In genomic region chr4:182537031-182537617, GRCh38 we compare ENCODE assay signal across 13 cellular contexts.
A peak's percentile ranks its signal among the peaks of the same experiment; 100 is the strongest.
DNase-seq lines count a peak whose midpoint lies in the region; ATAC-seq and TF ChIP-seq lines count a peak whose summit lies in the region.
"Had no signal": no experiment of that assay in that cellular context is flagged by ENCODE, and none has a peak within 500 bp of the region (broad histone marks: within the 10 kb centered on the region; RNA-seq: fewer than 3 reads in every experiment).

No MANE protein-coding gene starts in this region.

- H3K9me3 ChIP-seq in IMR-90 (ENCODE audit: control insufficient read depth, insufficient read depth, low read length) (no peaks in the 10 kb centered on the region), neural cell (ENCODE audit: low read length) (no peaks in the 10 kb centered on the region), Karpas-422 (ENCODE audit: low read length) (no peaks in the 10 kb centered on the region)
- H3K9me3 ChIP-seq: A549 had no signal

- POLR2A ChIA-PET in IMR-90 (lab: Charles Lee; ENCODE audit: unreplicated experiment) = no interaction called here

- no peaks in the 10 kb centered on the region for H3K4me1 ChIP-seq in IMR-90 (ENCODE audit: control insufficient read depth, insufficient read depth, low read length)
- no peaks in the 10 kb centered on the region for H3K4me1 ChIP-seq in Karpas-422 (ENCODE audit: low read length)
- H3K4me1 ChIP-seq: A549 had no signal

- H3K4me3 Mint-ChIP-seq in activated T-cell treated with anti-CD3 and anti-CD28 coated beads, Interleukin-2, amount 50 U/mL, for 24 hours = no peak overlapping the region

- H3K9me2 ChIP-seq in neural cell (ENCODE audit: insufficient read depth, low read length) (no peaks in the 10 kb centered on the region), Karpas-422 (replicated peaks; ENCODE audit: insufficient read depth, low read length) (no peaks in the 10 kb centered on the region)

- WGBS in IMR-90 (ENCODE audit: extremely low coverage in 2 of 2, insufficient read length in 1 of 2), 2 experiments = 29% methylated on average over 5 of the region's 6 CpGs; no CpG with 5 or more reads in 1 of the 2 experiments

- H3K14ac ChIP-seq in IMR-90 (replicated peaks; ENCODE audit: low read depth, low read length) = no peak overlapping the region

- no peak overlapping the region for H2BK120ac ChIP-seq in IMR-90 (ENCODE audit: low read depth, low read length)

- H4K20me1 ChIP-seq in IMR-90 (ENCODE audit: insufficient read depth, low read length) (no peaks in the 10 kb centered on the region), neural cell (ENCODE audit: insufficient read depth) (no peaks in the 10 kb centered on the region), Karpas-422 (ENCODE audit: insufficient read depth, low read depth, low read length) (no peaks in the 10 kb centered on the region)

- peak; percentile 52 for DNase-seq in DMS79 treated with DMSO at 0.1 percent for 48 hours (lab: John Stamatoyannopoulos, UW)
- DNase-seq in IMR-90 = no peak
- DNase-seq in epithelial cell of proximal tubule (ENCODE audit: low read depth) = no peak
- DNase-seq in SHP77 treated with DMSO at 0.1 percent for 48 hours (lab: John Stamatoyannopoulos, UW) = no peak
- no peak for DNase-seq in T-helper 2 cell
- no peak for DNase-seq in Karpas-422
- DNase-seq in activated T-cell treated with anti-CD3 and anti-CD28 coated beads, Interleukin-2, amount 50 U/mL, for 24 hours = no peak
- DNase-seq: Kasumi-1, NCI-H187, SHP77 had no signal

- dilution Hi-C loops in IMR-90 (cut with HindIII; ENCODE audit: low sequenced_read_pairs, unreplicated experiment) = no loop called here

- H3K79me2 ChIP-seq in neural cell (replicated peaks; ENCODE audit: insufficient read depth, low read length) = peaks cover 13% of the 10 kb centered on the region
- H3K79me2 ChIP-seq in Karpas-422 (ENCODE audit: low read length) = no peaks in the 10 kb centered on the region

- no peak for TF ChIP-seq EP300 in neural cell (conservative IDR thresholded peaks at IDR 0.05; ENCODE audit: poor library complexity, severe bottlenecking)

- H3K27ac Mint-ChIP-seq in activated T-cell treated with anti-CD3 and anti-CD28 coated beads, Interleukin-2, amount 50 U/mL, for 24 hours = no peak overlapping the region

- H3K27ac ChIP-seq in IMR-90 (ENCODE audit: insufficient read depth, low read length) (no peak overlapping the region), neural cell (ENCODE audit: low read length) (no peak overlapping the region), Karpas-422 (ENCODE audit: low read length) (no peak overlapping the region)
- H3K27ac ChIP-seq: A549 had no signal

- no peak overlapping the region for H2BK5ac ChIP-seq in IMR-90 (ENCODE audit: low read depth, low read length, poor library complexity, severe bottlenecking)

- in situ Hi-C loops in IMR-90 (cut with MboI; ENCODE audit: low sequenced_read_pairs) = no loop called here

- H3K9me3 Mint-ChIP-seq in activated T-cell treated with anti-CD3 and anti-CD28 coated beads, Interleukin-2, amount 50 U/mL, for 24 hours = no peaks in the 10 kb centered on the region

- H3K4me3 ChIP-seq in IMR-90 (ENCODE audit: insufficient read depth, low read depth, low read length) (no peak overlapping the region), epithelial cell of proximal tubule (ENCODE audit: low read depth, low read length) (peak overlapping the region; percentile 23), neural cell (ENCODE audit: low read length) (peak overlapping the region; percentile 19), Karpas-422 (ENCODE audit: low read length) (no peak overlapping the region)
- H3K4me3 ChIP-seq: A549 had no signal

- no peak overlapping the region for H2AFZ ChIP-seq in IMR-90 (replicated peaks; ENCODE audit: low read length, poor library complexity)
- no peak overlapping the region for H2AFZ ChIP-seq in neural cell (ENCODE audit: low read depth, low read length)
- no peak overlapping the region for H2AFZ ChIP-seq in Karpas-422 (ENCODE audit: low read length)

- H3K56ac ChIP-seq in IMR-90 (ENCODE audit: extremely low read depth, insufficient read depth, low read length) = no peak overlapping the region

- no peak overlapping the region for H2BK15ac ChIP-seq in IMR-90 (ENCODE audit: low read depth, low read length)

- no TSS peak for BruUV-seq in IMR-90 (replicated peaks; lab: Mats Ljungman, UMichigan)

- H3K9me1 ChIP-seq in IMR-90 (ENCODE audit: insufficient read depth, low read length) = 0 out of 2 replicates have a peak, but pooled peaks cover 3% of the 10 kb centered on the region

- H3K4ac ChIP-seq in IMR-90 (ENCODE audit: low read depth, low read length) = no peak overlapping the region

- TF ChIP-seq CTCF in IMR-90 (conservative IDR thresholded peaks at IDR 0.05; ENCODE audit: low read depth, low read length) (no peak), epithelial cell of proximal tubule (conservative IDR thresholded peaks at IDR 0.05; ENCODE audit: low read depth, low read length) (no peak), neural cell (IDR thresholded peaks at IDR 0.05; ENCODE audit: poor library complexity, severe bottlenecking) (no peak)

- no peaks in the 10 kb centered on the region for H3K4me1 Mint-ChIP-seq in activated T-cell treated with anti-CD3 and anti-CD28 coated beads, Interleukin-2, amount 50 U/mL, for 24 hours (ENCODE audit: low read depth)

- no peak overlapping the region for H3K18ac ChIP-seq in IMR-90 (ENCODE audit: low read depth, low read length)

- CTCF ChIA-PET in IMR-90 (lab: Yijun Ruan, JAX) = no interaction called here

- H2BK20ac ChIP-seq in IMR-90 (ENCODE audit: low read depth, low read length) = no peak overlapping the region

- no peak overlapping the region for H3K23ac ChIP-seq in IMR-90 (ENCODE audit: low read depth, low read length)

- no peaks in the 10 kb centered on the region for H3K27me3 ChIP-seq in IMR-90 (ENCODE audit: control insufficient read depth, insufficient read depth, low read length)
- no peaks in the 10 kb centered on the region for H3K27me3 ChIP-seq in neural cell (ENCODE audit: insufficient read depth, low read depth, low read length)
- H3K27me3 ChIP-seq in Karpas-422 (ENCODE audit: low read length) = no peaks in the 10 kb centered on the region

- H4K5ac ChIP-seq in IMR-90 (ENCODE audit: low read depth, low read length) = no peak overlapping the region

- H2AK5ac ChIP-seq in IMR-90 (ENCODE audit: low read depth, low read length) = no peak overlapping the region

- H3K9ac ChIP-seq in IMR-90 (ENCODE audit: low read depth, low read length) = no peak overlapping the region
- H3K9ac ChIP-seq in neural cell (ENCODE audit: low read length) = no peak overlapping the region
- H3K9ac ChIP-seq in Karpas-422 (ENCODE audit: low read length) = no peak overlapping the region

- TF ChIP-seq POLR2A in IMR-90 (IDR thresholded peaks at IDR 0.05; ENCODE audit: low read depth, low read length) = no peak

- H4K91ac ChIP-seq in IMR-90 (ENCODE audit: insufficient read depth, low read depth, low read length) = no peak overlapping the region

- TF ChIP-seq RAD21 in IMR-90 (IDR thresholded peaks at IDR 0.05; ENCODE audit: low read length) (no peak), neural cell (conservative IDR thresholded peaks at IDR 0.05) (no peak)

- H3F3A ChIP-seq in neural cell (ENCODE audit: insufficient read depth, low read length, poor library complexity, severe bottlenecking) = no peaks in the 10 kb centered on the region

- H3K36me3 ChIP-seq in IMR-90 (ENCODE audit: control insufficient read depth, insufficient read depth, low read length) (no peaks in the 10 kb centered on the region), neural cell (ENCODE audit: insufficient read depth, low read length) (no peaks in the 10 kb centered on the region), Karpas-422 (ENCODE audit: insufficient read depth, low read length) (no peaks in the 10 kb centered on the region)

- H3K79me1 ChIP-seq in IMR-90 (ENCODE audit: low read depth in 1 of 2, low read length in 2 of 2) = peaks cover 3 to 10% of the 10 kb centered on the region in 2 experiments; a peak in 1 of 4 replicates

- H3K27me3 Mint-ChIP-seq in activated T-cell treated with anti-CD3 and anti-CD28 coated beads, Interleukin-2, amount 50 U/mL, for 24 hours = no peaks in the 10 kb centered on the region

- H3K36me3 Mint-ChIP-seq in activated T-cell treated with anti-CD3 and anti-CD28 coated beads, Interleukin-2, amount 50 U/mL, for 24 hours (ENCODE audit: low read depth) = no peaks in the 10 kb centered on the region

- H4K8ac ChIP-seq in IMR-90 (ENCODE audit: low read depth in 2 of 2, low read length in 2 of 2) = no peak overlapping the region

- no peak for ATAC-seq in IMR-90 (ENCODE audit: low read depth)
- ATAC-seq: A549, HCT116 had no signal

- H3K4me2 ChIP-seq in IMR-90 (ENCODE audit: low read depth, low read length) = peak overlapping the region; percentile 49; the same call in 1 of the 2 replicates
- H3K4me2 ChIP-seq in neural cell (ENCODE audit: low read length) = no peak overlapping the region
- H3K4me2 ChIP-seq in Karpas-422 (ENCODE audit: low read depth, low read length, poor library complexity, severe bottlenecking) = no peak overlapping the region
- H3K4me2 ChIP-seq: A549 had no signal

- no peak overlapping the region for H2AK9ac ChIP-seq in IMR-90 (replicated peaks; ENCODE audit: low read depth, low read length, poor library complexity)

- intact Hi-C loops in IMR-90 (cut with micrococcal nuclease) = no loop called here

TF ChIP-seq in IMR-90, 13 proteins besides CTCF, POLR2A, EP300 and RAD21:
- TF ChIP-seq MAZ (IDR thresholded peaks at IDR 0.05; ENCODE audit: borderline replicate concordance, low read depth, low read length) (no peak), SMC3 (IDR thresholded peaks at IDR 0.05; ENCODE audit: low read depth, low read length) (no peak), FOS (IDR thresholded peaks at IDR 0.05; ENCODE audit: low read depth, low read length) (no peak), NFE2L2 (IDR thresholded peaks at IDR 0.05; ENCODE audit: low read depth, low read length) (no peak), CHD1 (IDR thresholded peaks at IDR 0.05; ENCODE audit: low read depth, low read length) (no peak), RFX5 (IDR thresholded peaks at IDR 0.05; ENCODE audit: low read depth, low read length) (no peak)

TF ChIP-seq in neural cell, 6 proteins besides CTCF, POLR2A, EP300 and RAD21 (continues in another document):
- TF ChIP-seq EZH2 (IDR thresholded peaks at IDR 0.05; ENCODE audit: borderline replicate concordance, insufficient read depth, low read length, poor library complexity, severe bottlenecking) (no peak), POLR2AphosphoS5 (IDR thresholded peaks at IDR 0.05) (no peak)

Comparison
In these comparisons a context has a peak if more than half of its experiments do, and no peak if none do; other contexts are left out.
1. H3K4me3 ChIP-seq: peak in epithelial cell of proximal tubule (single experiment) and neural cell (single experiment); none in IMR-90 (single experiment) and Karpas-422 (single experiment).